In the genomic region with DNA sequence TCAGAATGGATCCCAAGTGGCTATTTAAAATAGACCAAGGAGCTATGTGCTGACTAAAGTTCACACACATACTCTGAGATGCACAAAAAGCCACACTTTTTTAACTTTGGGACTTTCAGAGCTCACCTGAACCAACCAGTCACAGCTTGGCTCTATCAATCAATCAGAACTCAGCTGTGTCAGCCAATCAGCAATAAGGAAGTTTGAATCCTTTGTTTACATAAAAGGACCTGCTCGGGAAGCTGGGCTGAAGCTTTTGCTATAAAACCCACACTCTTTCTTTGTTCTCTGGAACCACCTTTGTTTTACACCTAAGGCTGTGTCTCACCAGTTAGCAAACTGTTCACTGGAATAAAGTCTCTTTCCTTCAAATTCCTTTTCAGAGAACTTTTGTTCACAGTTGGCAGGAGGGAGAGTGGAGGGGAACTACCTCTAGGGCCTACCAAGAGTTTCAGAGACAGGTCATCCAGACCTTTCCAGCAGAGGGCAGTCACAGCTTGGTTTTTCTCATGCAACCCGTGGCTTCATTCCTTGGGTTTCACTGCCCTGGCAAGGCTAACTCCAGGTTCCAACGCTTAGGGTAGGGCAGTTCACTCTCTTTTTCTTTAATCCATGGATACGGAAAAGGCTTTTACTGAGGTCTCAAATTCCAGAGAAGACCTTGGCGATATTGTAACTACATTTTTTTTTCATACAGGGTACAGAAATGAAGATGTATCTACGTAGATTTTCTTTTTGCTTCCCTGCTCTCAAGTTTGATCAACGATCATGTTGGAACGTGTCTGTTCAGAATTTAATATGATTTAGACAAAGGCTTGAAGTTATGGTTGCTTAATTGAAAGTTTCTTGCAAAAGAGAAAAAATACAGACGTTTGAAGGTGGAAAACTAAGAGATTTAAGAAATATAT, we compare ENCODE assay signal across 8 cellular contexts.
DNase-seq lines count a peak whose midpoint lies in the region; ATAC-seq and TF ChIP-seq lines count a peak whose summit lies in the region.

No MANE protein-coding gene starts in this region.

- ATAC-seq in GM21528 (IDR thresholded peaks at IDR 0.05; ENCODE audit: low FRiP score, unreplicated experiment) (peak; percentile 86), Panc1 (peak; percentile 93)
- ATAC-seq in stimulated activated naive CD8-positive, alpha-beta T cell treated with anti-CD3 and anti-CD28 coated beads, Interleukin-15, Interleukin-2, amounts not matched to agents 100 U/mL and 50 U/mL, for 24 hours, result peak; percentile 74

- no peaks in the 10 kb centered on the region for H3K4me1 ChIP-seq in Panc1 (ENCODE audit: control insufficient read depth, insufficient read depth, low read length)
- no peaks in the 10 kb centered on the region for H3K4me1 ChIP-seq in fibroblast of lung (ENCODE audit: control insufficient read depth, extremely low read depth, insufficient read depth, low read length)

- H3K4me3 Mint-ChIP-seq in nephron progenitor cell, result no peak overlapping the region

- intact Hi-C loops in Panc1 (cut with micrococcal nuclease; ENCODE audit: unreplicated experiment), result loop anchor here (1.0 to 5.0 kb wide), 2 partner anchors 207 to 675 kb away; no protein-coding TSS in a partner anchor

- H3K4me3 ChIP-seq in Panc1 (ENCODE audit: low read depth in 2 of 2, low read length in 2 of 2) (no peak overlapping the region), fibroblast of lung (replicated peaks in 1 of 4; ENCODE audit: control extremely low read depth in 1 of 4, insufficient read depth in 1 of 4, low read depth in 3 of 4, low read length in 4 of 4) (no peak overlapping the region)

- H3K36me3 Mint-ChIP-seq in nephron progenitor cell (ENCODE audit: low read depth), result no peaks in the 10 kb centered on the region

- H3K4me1 Mint-ChIP-seq in nephron progenitor cell, result peaks cover 5% of the 10 kb centered on the region

- no TSS peak for BruUV-seq in Panc1 (replicated peaks; lab: Mats Ljungman, UMichigan)

- POLR2A ChIA-PET in Panc1 (lab: Charles Lee), result no interaction called here

- no peak overlapping the region for H3K9ac ChIP-seq in fibroblast of lung (ENCODE audit: insufficient read depth, low read length)

- H3K27me3 Mint-ChIP-seq in nephron progenitor cell (ENCODE audit: low read depth, poor library complexity), result peaks cover 4% of the 10 kb centered on the region

- no peak overlapping the region for H3K27ac ChIP-seq in Panc1 (ENCODE audit: low read length)
- no peak overlapping the region for H3K27ac ChIP-seq in fibroblast of lung (ENCODE audit: insufficient read depth, low read length)

- CTCF ChIA-PET in Panc1 (lab: Charles Lee), result interaction anchor here (0.6 kb wide), 1 partner anchor 209 kb away, joined by 3 read pairs; no protein-coding TSS in a partner anchor

- in situ Hi-C loops in KBM-7 (cut with MboI; ENCODE audit: low pct_unique_long_range_greater_than_20kb, low sequenced_read_pairs) (no loop called here), Panc1 (cut with HindIII; ENCODE audit: low pct_unique_long_range_greater_than_20kb, low sequenced_read_pairs) (no loop called here)

- no peaks in the 10 kb centered on the region for H3K27me3 ChIP-seq in Panc1 (ENCODE audit: control insufficient read depth, insufficient read depth, low read length)
- no peaks in the 10 kb centered on the region for H3K27me3 ChIP-seq in fibroblast of lung (ENCODE audit: control insufficient read depth, insufficient read depth, low read length)

- H3K79me2 ChIP-seq in fibroblast of lung (ENCODE audit: control insufficient read depth, insufficient read depth, low read length), result no peaks in the 10 kb centered on the region

- TF ChIP-seq CTCF in Panc1 (IDR thresholded peaks at IDR 0.05) (peak; percentile 75), fibroblast of lung (conservative IDR thresholded peaks at IDR 0.05 in 1 of 2, IDR thresholded peaks at IDR 0.05 in 1 of 2; ENCODE audit: low read depth in 1 of 2, low read length in 2 of 2) (peak; percentile 81 to 87), nephron progenitor cell (IDR thresholded peaks at IDR 0.05) (peak; percentile 64)

- H3K9me3 ChIP-seq in Panc1 (ENCODE audit: control insufficient read depth, insufficient read depth, low read depth, low read length), result no peaks in the 10 kb centered on the region
- H3K9me3 ChIP-seq in fibroblast of lung (ENCODE audit: control insufficient read depth, insufficient read depth, low read depth, low read length), result no peaks in the 10 kb centered on the region

- H4K20me1 ChIP-seq in fibroblast of lung (ENCODE audit: control insufficient read depth, extremely low read depth, insufficient read depth, low read length), result no peaks in the 10 kb centered on the region

- no peak overlapping the region for H3K27ac Mint-ChIP-seq in nephron progenitor cell

- H3K9me3 Mint-ChIP-seq in nephron progenitor cell, result peaks cover 3% of the 10 kb centered on the region

- H3K4me2 ChIP-seq in fibroblast of lung (ENCODE audit: extremely low read depth, insufficient read depth, low read length), result no peak overlapping the region

- peak; percentile 67 for DNase-seq in DMS153 (lab: John Stamatoyannopoulos, UW)
- peak; percentile 82 for DNase-seq in KBM-7
- peak; percentile 48 for DNase-seq in Panc1 (ENCODE audit: low read depth, low spot score)
- DNase-seq in activated T-helper 1 cell treated with Interleukin-2 at 50 U/mL for 16 hours (ENCODE audit: low read depth), result peak; percentile 55
- DNase-seq in fibroblast of lung (ENCODE audit: low read depth in 2 of 2), result peak; percentile 66 to 84
- DNase-seq in nephron progenitor cell, result peak; percentile 72
- DNase-seq in stimulated activated naive CD8-positive, alpha-beta T cell treated with anti-CD3 and anti-CD28 coated beads, Interleukin-15, Interleukin-2, amounts not matched to agents 100 U/mL and 50 U/mL, for 24 hours, result peak; percentile 77

- H2AFZ ChIP-seq in fibroblast of lung (ENCODE audit: low read length), result peak overlapping the region; percentile 22

- H3K36me3 ChIP-seq in Panc1 (ENCODE audit: control insufficient read depth, insufficient read depth, low read length) (no peaks in the 10 kb centered on the region), fibroblast of lung (ENCODE audit: control insufficient read depth, insufficient read depth, low read length) (no peaks in the 10 kb centered on the region)
